1 cellular context compared by ENCODE assay signal in genomic region chr4:172787117-172787516, GRCh38.
TF ChIP-seq lines count a peak whose summit lies in the region.

No MANE protein-coding gene starts in this region.

TF ChIP-seq in GM23338, 12 proteins besides CTCF, POLR2A, EP300 and RAD21 (continued from another document):
- TF ChIP-seq ZNF462 (CRISPR knock-in tag; IDR thresholded peaks at IDR 0.05) (no peak), POLR2AphosphoS5 (IDR thresholded peaks at IDR 0.05; ENCODE audit: low read depth) (no peak), NANOG (IDR thresholded peaks at IDR 0.05; ENCODE audit: borderline replicate concordance) (no peak), ETS1 (IDR thresholded peaks at IDR 0.05) (no peak), STAT1 (IDR thresholded peaks at IDR 0.05; ENCODE audit: unreplicated experiment) (no peak), ZNF331 (CRISPR knock-in tag; IDR thresholded peaks at IDR 0.05; ENCODE audit: low read depth) (no peak), ZNF114 (CRISPR knock-in tag; IDR thresholded peaks at IDR 0.05) (no peak), REST (IDR thresholded peaks at IDR 0.05; ENCODE audit: unreplicated experiment) (no peak)
TF ChIP-seq in GM23338: peak in this region for 0.
